In genomic region chr16:87951550-87952538, GRCh38 we compare ENCODE assay signal across 1 cellular context.
TF ChIP-seq lines count a peak whose summit lies in the region.

No MANE protein-coding gene starts in this region.

TF ChIP-seq in K562, 482 proteins besides CTCF, POLR2A, EP300 and RAD21 (continued from another document):
- TF ChIP-seq ZBTB40 (IDR thresholded peaks at IDR 0.05) (peak; percentile 57; the same call in 1 of the 2 replicates), ZBTB40 (CRISPR knock-in tag; IDR thresholded peaks at IDR 0.05) (no peak), ZBTB7A (IDR thresholded peaks at IDR 0.05; ENCODE audit: borderline replicate concordance, control insufficient read depth, low read depth, low read length) (peak; percentile 87; the same call in 1 of the 2 replicates), RBBP5 (IDR thresholded peaks at IDR 0.05; ENCODE audit: borderline replicate concordance, insufficient read depth, low read length, poor library complexity, severe bottlenecking) (peak; percentile 45), SRSF3 (IDR thresholded peaks at IDR 0.05; ENCODE audit: insufficient read depth, low read length) (0 out of 2 replicates have a peak, but pooled peaks have one; percentile 79), TRIM28 (IDR thresholded peaks at IDR 0.05) (no peak), CREB1 (IDR thresholded peaks at IDR 0.05) (no peak), CREB1 (CRISPR knock-in tag; IDR thresholded peaks at IDR 0.05) (peak; percentile 38), NONO (IDR thresholded peaks at IDR 0.05; ENCODE audit: low read depth in 2 of 2, low read length in 1 of 2) (peak in 1 of 2 experiments; percentile 49; a peak in 1 of 4 replicates), PHB (CRISPR knock-in tag; IDR thresholded peaks at IDR 0.05) (0 out of 2 replicates have a peak, but pooled peaks have one; percentile 36), MTA2 (IDR thresholded peaks at IDR 0.05; ENCODE audit: low read depth) (no peak), GATAD2B (IDR thresholded peaks at IDR 0.05; ENCODE audit: borderline replicate concordance) (peak; percentile 45; the same call in 1 of the 2 replicates), ZBTB26 (CRISPR knock-in tag; IDR thresholded peaks at IDR 0.05) (0 out of 2 replicates have a peak, but pooled peaks have one; percentile 5), ZBTB1 (CRISPR knock-in tag; IDR thresholded peaks at IDR 0.05; ENCODE audit: borderline replicate concordance, low read depth) (peak; percentile 58; the same call in 1 of the 2 replicates), ZNF24 (IDR thresholded peaks at IDR 0.05) (no peak), BACH1 (tag; IDR thresholded peaks at IDR 0.05) (no peak), SMAD2 (IDR thresholded peaks at IDR 0.05; ENCODE audit: low read depth, low read length) (no peak), POLR2B (IDR thresholded peaks at IDR 0.05; ENCODE audit: low read depth, partially characterized antibody) (peak; percentile 31), SMARCE1 (IDR thresholded peaks at IDR 0.05) (0 out of 2 replicates have a peak, but pooled peaks have one; percentile 31), KAT7 (CRISPR knock-in tag; IDR thresholded peaks at IDR 0.05; ENCODE audit: borderline replicate concordance) (0 out of 2 replicates have a peak, but pooled peaks have one; percentile 61), SMAD4 (CRISPR knock-in tag; conservative IDR thresholded peaks at IDR 0.05) (0 out of 2 replicates have a peak, but pooled peaks have one; percentile 14), GABPB1 (CRISPR knock-in tag; IDR thresholded peaks at IDR 0.05) (peak; percentile 44; the same call in 1 of the 2 replicates), E2F1 (CRISPR knock-in tag; IDR thresholded peaks at IDR 0.05) (0 out of 2 replicates have a peak, but pooled peaks have one; percentile 54), HMGN3 (IDR thresholded peaks at IDR 0.05; ENCODE audit: borderline replicate concordance, extremely low read depth, insufficient read length, low read depth, low read length) (peak; percentile 29), RBFOX2 (IDR thresholded peaks at IDR 0.05; ENCODE audit: low read depth, low read length) (peak; percentile 74), POLR2H (tag; IDR thresholded peaks at IDR 0.05; ENCODE audit: low read depth) (0 out of 2 replicates have a peak, but pooled peaks have one; percentile 13)
- TF ChIP-seq, protein P1, sequence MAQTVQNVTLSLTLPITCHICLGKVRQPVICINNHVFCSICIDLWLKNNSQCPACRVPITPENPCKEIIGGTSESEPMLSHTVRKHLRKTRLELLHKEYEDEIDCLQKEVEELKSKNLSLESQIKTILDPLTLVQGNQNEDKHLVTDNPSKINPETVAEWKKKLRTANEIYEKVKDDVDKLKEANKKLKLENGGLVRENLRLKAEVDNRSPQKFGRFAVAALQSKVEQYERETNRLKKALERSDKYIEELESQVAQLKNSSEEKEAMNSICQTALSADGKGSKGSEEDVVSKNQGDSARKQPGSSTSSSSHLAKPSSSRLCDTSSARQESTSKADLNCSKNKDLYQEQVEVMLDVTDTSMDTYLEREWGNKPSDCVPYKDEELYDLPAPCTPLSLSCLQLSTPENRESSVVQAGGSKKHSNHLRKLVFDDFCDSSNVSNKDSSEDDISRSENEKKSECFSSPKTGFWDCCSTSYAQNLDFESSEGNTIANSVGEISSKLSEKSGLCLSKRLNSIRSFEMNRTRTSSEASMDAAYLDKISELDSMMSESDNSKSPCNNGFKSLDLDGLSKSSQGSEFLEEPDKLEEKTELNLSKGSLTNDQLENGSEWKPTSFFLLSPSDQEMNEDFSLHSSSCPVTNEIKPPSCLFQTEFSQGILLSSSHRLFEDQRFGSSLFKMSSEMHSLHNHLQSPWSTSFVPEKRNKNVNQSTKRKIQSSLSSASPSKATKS (CRISPR knock-in tag; IDR thresholded peaks at IDR 0.05), result no peak
